ENCODE assay signal across 9 cellular contexts in genomic region chr18:54850598-54850997, GRCh38. TPM values are rescaled to one million over a fixed set of nuclear protein-coding genes. Genes with fewer than 3 reads are reported as not detected.
"Had no signal": no experiment of that assay in that cellular context is flagged by ENCODE, and none has a peak within 500 bp of the region (broad histone marks: within the 10 kb centered on the region; RNA-seq: fewer than 3 reads in every experiment).

No MANE protein-coding gene starts in this region.

- H3K36me3 ChIP-seq: HAP-1 had no signal

- H3K9me3 Mint-ChIP-seq: GM23338, HFFc6 had no signal

- H3K4me2 ChIP-seq: GM23338 had no signal

- H3K4me1 Mint-ChIP-seq: GM23338, H9 had no signal

- H3K4me3 Mint-ChIP-seq: GM23338, H9, HFFc6 had no signal

- ATAC-seq: GM23338, HCT116 had no signal

- H3K4me1 ChIP-seq: HAP-1 had no signal

- H3K27ac ChIP-seq: GM23248 had no signal

- H3K27ac Mint-ChIP-seq: GM23338, H9, HFFc6 had no signal

- DNase-seq: GM23248, GOT3, H7, H9, HCEC 1CT, HFFc6 had no signal

- H3K9ac ChIP-seq: GM23248 had no signal

- H3K9me3 ChIP-seq: HAP-1 had no signal

- H3K4me3 ChIP-seq: GM23248, GM23338, HAP-1 had no signal

- H2AFZ ChIP-seq: GM23248, GM23338 had no signal

RNA-seq across cellular contexts. Expression of gene RAB27B, which starts 22.3 kb away (rescaled TPM):
- total RNA-seq: H7 had no signal
